15 cellular contexts compared by ENCODE assay signal in the genomic region with DNA sequence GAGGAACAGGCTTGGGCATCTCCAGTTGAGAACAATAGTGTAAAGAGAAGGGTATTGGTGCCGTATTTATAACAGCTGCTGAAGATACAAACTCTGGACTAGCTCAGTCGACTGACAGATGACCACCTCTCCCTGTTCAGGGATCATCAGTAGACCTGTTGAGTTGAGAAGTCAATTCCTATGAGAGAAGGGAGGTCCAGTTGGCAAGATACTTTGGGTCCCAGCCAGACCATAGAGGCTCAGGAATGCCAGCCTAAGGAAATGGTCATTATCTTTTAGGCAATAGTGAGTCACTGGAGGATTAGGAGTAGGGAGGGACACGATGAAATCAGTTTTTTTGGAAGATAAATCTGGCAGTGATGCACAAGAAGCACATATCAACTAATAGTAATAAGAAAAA.
DNase-seq lines count a peak whose midpoint lies in the region; ATAC-seq lines count a peak whose summit lies in the region.
"Had no signal": no experiment of that assay in that cellular context is flagged by ENCODE, and none has a peak within 500 bp of the region (broad histone marks: within the 10 kb centered on the region; RNA-seq: fewer than 3 reads in every experiment).

No MANE protein-coding gene starts in this region.

- no peak overlapping the region for H2AFZ ChIP-seq in GM23248

- H3K36me3 ChIP-seq in GM23248 (ENCODE audit: low read depth): no peaks in the 10 kb centered on the region
- no peaks in the 10 kb centered on the region for H3K36me3 ChIP-seq in SJCRH30
- H3K36me3 ChIP-seq: HAP-1, right lobe of liver had no signal

- peak; percentile 90 for DNase-seq in GM23248
- DNase-seq in SJCRH30: peak; percentile 53 to 69
- DNase-seq in fibroblast of gingiva (ENCODE audit: low read depth): peak; percentile 60
- DNase-seq in skeletal muscle cell (ENCODE audit: low read depth): peak; percentile 68
- no peak for DNase-seq in T-helper 1 cell
- DNase-seq in NK-92 treated with Interleukin-12 subunit alpha and Interleukin-12 subunit beta, amount 100 ng/mL, for 24 hours (lab: John Stamatoyannopoulos, UW): no peak
- DNase-seq in ecto neural progenitor cell (ENCODE audit: low spot score): no peak
- DNase-seq: activated CD4-positive, alpha-beta memory T cell treated with anti-CD3 and anti-CD28 coated beads, Interleukin-2, amount 10 ng/mL, durations not matched to agents 7 days and 5 days; CD4-positive, alpha-beta T cell; naive thymus-derived CD8-positive, alpha-beta T cell; right lobe of liver had no signal

- WGBS in GM23248 (ENCODE audit: low coverage in 1 of 2, low lambda C conversion rate in 2 of 2, missing lambda C conversion rate in 2 of 2), 2 experiments: 4 to 6% methylated on average over 3 of the region's 3 CpGs

- H3K27ac ChIP-seq in GM23248 (peak overlapping the region; percentile 38), SJCRH30 (peak overlapping the region; percentile 66)
- H3K27ac ChIP-seq: right lobe of liver had no signal

- no peak overlapping the region for H3K9ac ChIP-seq in GM23248

- H3K4me1 ChIP-seq in GM23248 (ENCODE audit: insufficient read depth): peaks cover 36% of the 10 kb centered on the region
- H3K4me1 ChIP-seq in SJCRH30: peaks cover 31% of the 10 kb centered on the region
- H3K4me1 ChIP-seq: HAP-1, right lobe of liver had no signal

- ATAC-seq in GM18861 (IDR thresholded peaks at IDR 0.05; ENCODE audit: unreplicated experiment): no peak
- ATAC-seq: HepG2; naive thymus-derived CD8-positive, alpha-beta T cell; Panc1; right lobe of liver had no signal

- no peaks in the 10 kb centered on the region; the same call in 1 of the 2 replicates for H3K79me2 ChIP-seq in GM23248 (ENCODE audit: insufficient read depth)

- H3F3A ChIP-seq in GM23248 (ENCODE audit: insufficient read depth): peaks cover 34% of the 10 kb centered on the region

- no peaks in the 10 kb centered on the region for H4K20me1 ChIP-seq in GM23248 (ENCODE audit: insufficient read depth)

- H3K9me3 ChIP-seq in GM23248 (ENCODE audit: low read depth) (no peaks in the 10 kb centered on the region), SJCRH30 (replicated peaks) (no peaks in the 10 kb centered on the region)
- H3K9me3 ChIP-seq: HAP-1, right lobe of liver had no signal

- no peak overlapping the region for H3K4me3 ChIP-seq in GM23248
- no peak overlapping the region for H3K4me3 ChIP-seq in SJCRH30
- no peak overlapping the region for H3K4me3 ChIP-seq in skeletal muscle cell (ENCODE audit: low read depth, low read length)
- H3K4me3 ChIP-seq: HAP-1, right lobe of liver had no signal

- peak overlapping the region; percentile 51 for H3K4me2 ChIP-seq in GM23248 (ENCODE audit: unreplicated experiment)

- H3K9me2 ChIP-seq in GM23248 (ENCODE audit: insufficient read depth): no peaks in the 10 kb centered on the region

- in situ Hi-C loops in GM23248 (cut with MboI): no loop called here

- H3K27me3 ChIP-seq in GM23248 (replicated peaks; ENCODE audit: insufficient read depth) (no peaks in the 10 kb centered on the region), SJCRH30 (no peaks in the 10 kb centered on the region)
- H3K27me3 ChIP-seq: right lobe of liver had no signal

Comparison
In these comparisons a context has a peak if more than half of its experiments do, and no peak if none do; other contexts are left out.
1. DNase-seq: peak in GM23248 (single experiment), SJCRH30 (2 of 2), fibroblast of gingiva (single experiment) and skeletal muscle cell (single experiment); none in T-helper 1 cell (0 of 5), NK-92 treated with Interleukin-12 subunit alpha and Interleukin-12 subunit beta, amount 100 ng/mL, for 24 hours (single experiment) and ecto neural progenitor cell (single experiment).